In the genomic region with DNA sequence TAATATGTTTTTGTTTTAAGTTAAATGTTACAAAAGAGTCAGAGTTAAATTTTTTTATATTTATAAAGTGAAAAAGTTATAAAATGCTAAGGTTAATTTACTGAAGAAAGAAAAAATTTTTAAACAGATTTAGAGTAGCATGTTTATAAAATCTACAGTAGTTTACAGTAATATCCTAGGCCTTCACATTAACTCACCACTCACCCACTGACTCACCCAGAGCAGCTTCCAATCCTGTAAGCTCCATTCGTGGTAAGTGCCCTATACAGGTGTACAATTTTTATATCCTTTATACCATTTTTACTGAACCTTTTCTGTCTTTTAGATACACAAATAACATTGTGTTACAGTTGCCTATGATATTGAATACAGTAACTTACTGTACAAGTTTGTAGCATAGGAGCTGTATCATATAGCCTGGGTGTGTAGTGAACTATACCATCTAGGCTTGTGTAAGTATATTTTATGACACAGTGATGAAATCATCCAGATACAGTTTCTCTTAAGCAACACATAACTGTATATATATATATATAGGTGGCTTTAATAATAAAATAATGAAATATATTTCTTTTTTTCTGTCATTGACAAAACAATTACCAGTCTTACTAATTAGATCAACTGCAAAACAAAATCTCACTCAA, we compare ENCODE assay signal across 16 cellular contexts.
"Had no signal": no experiment of that assay in that cellular context is flagged by ENCODE, and none has a peak within 500 bp of the region (broad histone marks: within the 10 kb centered on the region; RNA-seq: fewer than 3 reads in every experiment).

No MANE protein-coding gene starts in this region.

- H3K27me3 Mint-ChIP-seq: activated CD8-positive, alpha-beta T cell treated with anti-CD3 and anti-CD28 coated beads for 36 hours; effector memory CD8-positive, alpha-beta T cell had no signal

- FAIRE-seq: urothelium cell line had no signal

- H3K9ac ChIP-seq: neural progenitor cell, parathyroid adenoma had no signal

- H3K4me3 ChIP-seq: ascending aorta, lower lobe of right lung, neural progenitor cell, stomach, thoracic aorta had no signal

- H3K4me1 Mint-ChIP-seq: neural progenitor cell had no signal

- DNase-seq: activated CD4-positive, alpha-beta T cell treated with anti-CD3 and anti-CD28 coated beads for 1 hour; activated CD8-positive, alpha-beta memory T cell treated with anti-CD3 and anti-CD28 coated beads, Interleukin-2, amount 50 U/mL, for 4 hours; activated CD8-positive, alpha-beta T cell treated with anti-CD3 and anti-CD28 coated beads for 36 hours; cortex of kidney; effector memory CD8-positive, alpha-beta T cell; hypothalamus; lower lobe of right lung; stimulated activated CD4-positive, alpha-beta T cell treated with anti-CD3 and anti-CD28 coated beads, Interleukin-4, amount 100 ng/mL, for 4 hours; stomach had no signal

- H3K9me3 ChIP-seq: ascending aorta, lower lobe of right lung, stomach, thoracic aorta had no signal

- ATAC-seq: activated CD8-positive, alpha-beta T cell treated with anti-CD3 and anti-CD28 coated beads for 36 hours; effector memory CD8-positive, alpha-beta T cell; lower lobe of right lung had no signal

- H3K27ac ChIP-seq: ascending aorta, lower lobe of right lung, neural progenitor cell, parathyroid adenoma, stomach, thoracic aorta had no signal

- H3K27ac Mint-ChIP-seq: activated CD8-positive, alpha-beta T cell treated with anti-CD3 and anti-CD28 coated beads for 36 hours; mesothelial cell of epicardium; neural progenitor cell; T-helper 2 cell treated with Interferon-gamma antibody and Interleukin-4, amounts not matched to agents 5 μg/mL and 100 μg/mL, for 36 hours had no signal

- H3K4me1 ChIP-seq: neural progenitor cell, parathyroid adenoma had no signal

- H3K9me3 Mint-ChIP-seq: activated CD8-positive, alpha-beta T cell treated with anti-CD3 and anti-CD28 coated beads for 36 hours; effector memory CD8-positive, alpha-beta T cell; mesothelial cell of epicardium; neural progenitor cell; T-helper 2 cell treated with Interferon-gamma antibody and Interleukin-4, amounts not matched to agents 5 μg/mL and 100 μg/mL, for 36 hours had no signal

- H3K4me3 Mint-ChIP-seq: activated CD8-positive, alpha-beta T cell treated with anti-CD3 and anti-CD28 coated beads for 36 hours; effector memory CD8-positive, alpha-beta T cell; mesothelial cell of epicardium; neural progenitor cell; T-helper 2 cell treated with Interferon-gamma antibody and Interleukin-4, amounts not matched to agents 5 μg/mL and 100 μg/mL, for 36 hours had no signal

- H3K36me3 ChIP-seq: thoracic aorta had no signal

- H3K27me3 ChIP-seq: ascending aorta, neural progenitor cell, stomach had no signal
